ENCODE assay signal across 17 cellular contexts in genomic region chr6:44016131-44016870, GRCh38.
DNase-seq lines count a peak whose midpoint lies in the region; ATAC-seq, FAIRE-seq and TF ChIP-seq lines count a peak whose summit lies in the region.
"Had no signal": no experiment of that assay in that cellular context is flagged by ENCODE, and none has a peak within 500 bp of the region (broad histone marks: within the 10 kb centered on the region; RNA-seq: fewer than 3 reads in every experiment).

No MANE protein-coding gene starts in this region.

- H3K4me3 ChIP-seq in AG10803 (ENCODE audit: low read length) = no peak overlapping the region
- no peak overlapping the region for H3K4me3 ChIP-seq in bronchial epithelial cell (ENCODE audit: low read depth, low read length)
- no peak overlapping the region for H3K4me3 ChIP-seq in mesenchymal stem cell (ENCODE audit: insufficient read depth in 1 of 2, low read depth in 1 of 2, low read length in 2 of 2)
- H3K4me3 ChIP-seq: thoracic aorta had no signal

- no peak for FAIRE-seq in bronchial epithelial cell (lab: Jason Lieb, UNC)

- TF ChIP-seq CTCF in AG10803 (conservative IDR thresholded peaks at IDR 0.05; ENCODE audit: low read length) (no peak), bronchial epithelial cell (IDR thresholded peaks at IDR 0.05; ENCODE audit: insufficient read depth, low read length, severe bottlenecking) (no peak), glutamatergic neuron (IDR thresholded peaks at IDR 0.05; ENCODE audit: partially characterized antibody, unreplicated experiment) (no peak)

- no peak overlapping the region for H4K8ac ChIP-seq in mesenchymal stem cell (ENCODE audit: low read length)

- H2BK120ac ChIP-seq in mesenchymal stem cell (ENCODE audit: low read depth, low read length) = no peak overlapping the region

- H2AK5ac ChIP-seq in mesenchymal stem cell (ENCODE audit: low read length, severe bottlenecking) = no peak overlapping the region

- H3K36me3 Mint-ChIP-seq in glutamatergic neuron (ENCODE audit: unreplicated experiment) = peaks cover 11% of the 10 kb centered on the region
- H3K36me3 Mint-ChIP-seq: natural killer cell had no signal

- H3K27me3 Mint-ChIP-seq in glutamatergic neuron (ENCODE audit: unreplicated experiment) = peaks cover 15% of the 10 kb centered on the region

- H2AFZ ChIP-seq in mesenchymal stem cell (ENCODE audit: low read depth, low read length) = no peak overlapping the region

- H3K27ac ChIP-seq in mesenchymal stem cell (ENCODE audit: low read length, poor library complexity, severe bottlenecking) (no peak overlapping the region), caudate nucleus (ENCODE audit: low read depth, low read length) (no peak overlapping the region)
- H3K27ac ChIP-seq: thoracic aorta had no signal

- no peaks in the 10 kb centered on the region for H3K79me1 ChIP-seq in mesenchymal stem cell (replicated peaks; ENCODE audit: low read length, poor library complexity, severe bottlenecking)

- no peak overlapping the region for H2BK5ac ChIP-seq in mesenchymal stem cell (ENCODE audit: low read depth, low read length, poor library complexity, severe bottlenecking)

- no peak overlapping the region for H3K23ac ChIP-seq in mesenchymal stem cell (ENCODE audit: low read length in 2 of 2)

- H3K27ac Mint-ChIP-seq in glutamatergic neuron (ENCODE audit: unreplicated experiment) = no peak overlapping the region
- H3K27ac Mint-ChIP-seq: activated CD4-positive, alpha-beta T cell treated with anti-CD3 and anti-CD28 coated beads, Interleukin-2, amount 10 ng/mL, durations not matched to agents 24 days and 14 days; natural killer cell had no signal

- H3K27me3 ChIP-seq in bronchial epithelial cell (ENCODE audit: control insufficient read depth, insufficient read depth, low read length) (no peaks in the 10 kb centered on the region), mesenchymal stem cell (ENCODE audit: control insufficient read depth in 1 of 2, insufficient read depth in 1 of 2, low read length in 2 of 2) (no peaks in the 10 kb centered on the region)

- H2BK12ac ChIP-seq in mesenchymal stem cell (ENCODE audit: low read length in 2 of 2) = peak overlapping the region in 1 of 2 experiments; percentile 45

- peaks cover 4% of the 10 kb centered on the region for H3K9me3 Mint-ChIP-seq in glutamatergic neuron (ENCODE audit: unreplicated experiment)
- H3K9me3 Mint-ChIP-seq: activated T-cell treated with anti-CD3 and anti-CD28 coated beads, Interleukin-2, amount 50 U/mL, for 4 hours; natural killer cell had no signal

- no peaks in the 10 kb centered on the region for H3K36me3 ChIP-seq in bronchial epithelial cell (ENCODE audit: control insufficient read depth, insufficient read depth, low read length)
- no peaks in the 10 kb centered on the region for H3K36me3 ChIP-seq in mesenchymal stem cell (ENCODE audit: control insufficient read depth in 1 of 2, insufficient read depth in 2 of 2, low read depth in 1 of 2, low read length in 2 of 2)
- H3K36me3 ChIP-seq: thoracic aorta had no signal

- H3K4ac ChIP-seq in mesenchymal stem cell (ENCODE audit: low read depth in 1 of 2, low read length in 2 of 2) = no peak overlapping the region

- no peak overlapping the region for H3K4me3 Mint-ChIP-seq in glutamatergic neuron (ENCODE audit: unreplicated experiment)
- H3K4me3 Mint-ChIP-seq: activated CD4-positive, alpha-beta T cell treated with anti-CD3 and anti-CD28 coated beads, Interleukin-2, amount 10 ng/mL, durations not matched to agents 24 days and 14 days; activated T-cell treated with anti-CD3 and anti-CD28 coated beads, Interleukin-2, amount 50 U/mL, for 4 hours; natural killer cell had no signal

- 81% methylated on average over 4 of the region's 5 CpGs for WGBS in mesenchymal stem cell

- peaks cover 7% of the 10 kb centered on the region for H3K4me1 ChIP-seq in mesenchymal stem cell (ENCODE audit: control insufficient read depth, insufficient read depth, low read depth, low read length)

- H3K14ac ChIP-seq in mesenchymal stem cell (ENCODE audit: low read length in 2 of 2) = no peak overlapping the region

- H3K4me1 Mint-ChIP-seq in glutamatergic neuron (ENCODE audit: low read depth, unreplicated experiment) = no peaks in the 10 kb centered on the region

- no peak overlapping the region for H3K4me2 ChIP-seq in mesenchymal stem cell (ENCODE audit: low read length, poor library complexity, severe bottlenecking)

- no peak overlapping the region for H3K9ac ChIP-seq in mesenchymal stem cell (ENCODE audit: low read length)

- H3K18ac ChIP-seq in mesenchymal stem cell (ENCODE audit: low read depth in 1 of 2, low read length in 2 of 2) = peak overlapping the region in 1 of 2 experiments; percentile 54

- H4K91ac ChIP-seq in mesenchymal stem cell (ENCODE audit: low read length) = no peak overlapping the region

- DNase-seq in AG10803 (ENCODE audit: low read depth) (peak; percentile 58), LHCN-M2 (ENCODE audit: low read depth) (peak; percentile 60), bronchial epithelial cell (ENCODE audit: low read depth) (peak; percentile 56), mesenchymal stem cell (peak; percentile 83), caudate nucleus (lab: John Stamatoyannopoulos, UW) (no peak), glutamatergic neuron (no peak), hepatic stellate cell (ENCODE audit: low spot score) (no peak)
- DNase-seq: activated CD4-positive, alpha-beta T cell treated with anti-CD3 and anti-CD28 coated beads, Interleukin-2, amount 10 ng/mL, durations not matched to agents 24 days and 14 days; activated T-cell treated with anti-CD3 and anti-CD28 coated beads, Interleukin-2, amount 50 U/mL, for 4 hours; cortex of kidney; GF-D8; MV-4-11; natural killer cell; SIG-M5; T-helper 9 cell had no signal

- ATAC-seq in GM18873 (IDR thresholded peaks at IDR 0.05; ENCODE audit: low FRiP score, unreplicated experiment) = no peak
- ATAC-seq: activated T-cell treated with anti-CD3 and anti-CD28 coated beads, Interleukin-2, amount 50 U/mL, for 4 hours; natural killer cell had no signal

- H3K9me3 ChIP-seq in mesenchymal stem cell (ENCODE audit: control insufficient read depth, low read length) = peaks cover 28% of the 10 kb centered on the region

- no peak overlapping the region for H2BK15ac ChIP-seq in mesenchymal stem cell (ENCODE audit: low read depth, poor library complexity, severe bottlenecking)

Comparison
In these comparisons a context has a peak if more than half of its experiments do, and no peak if none do; other contexts are left out.
1. DNase-seq: peak in AG10803 (single experiment), LHCN-M2 (single experiment), bronchial epithelial cell (single experiment) and mesenchymal stem cell (single experiment); none in caudate nucleus (0 of 61), glutamatergic neuron (single experiment) and hepatic stellate cell (single experiment).